ENCODE assay signal across 18 cellular contexts in the genomic region with DNA sequence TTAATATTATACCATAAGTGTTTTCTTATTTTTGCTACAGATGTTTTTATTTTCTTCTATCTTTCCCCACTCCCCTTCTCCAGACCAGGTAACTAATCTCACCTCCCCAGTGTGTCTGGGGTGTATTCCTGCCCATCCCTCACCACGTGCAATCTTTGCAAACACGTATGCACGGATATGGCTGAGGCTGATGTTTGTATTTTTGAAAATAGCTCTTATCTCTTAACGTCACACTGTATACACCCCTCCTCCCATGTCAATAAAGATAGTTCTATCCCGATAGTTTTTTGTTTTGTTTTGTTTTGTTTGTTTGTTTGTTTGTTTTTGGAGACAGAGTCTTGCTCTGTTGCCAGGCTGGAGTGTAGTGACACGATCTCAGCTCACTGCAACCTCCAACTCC.
"Had no signal": no experiment of that assay in that cellular context is flagged by ENCODE, and none has a peak within 500 bp of the region (broad histone marks: within the 10 kb centered on the region; RNA-seq: fewer than 3 reads in every experiment).

No MANE protein-coding gene starts in this region.

- H3K27me3 ChIP-seq: brain microvascular endothelial cell had no signal

- DNase-seq: activated B cell treated with CpG ODN at 0.5 μM for 24 hours; activated CD4-positive, alpha-beta T cell treated with anti-CD3 and anti-CD28 coated beads for 48 hours; activated CD4-positive, alpha-beta T cell treated with anti-CD3 and anti-CD28 coated beads, Interleukin-2, amount 50 U/mL, for 1 hour; activated CD4-positive, alpha-beta T cell treated with anti-CD3 and anti-CD28 coated beads, Interleukin-2, amount 50 U/mL, for 48 hours; activated CD8-positive, alpha-beta memory T cell treated with anti-CD3 and anti-CD28 coated beads for 24 hours; activated CD8-positive, alpha-beta T cell treated with anti-CD3 and anti-CD28 coated beads for 36 hours; activated effector memory CD4-positive, alpha-beta T cell treated with Interleukin-2 at 50 U/mL for 16 hours; activated gamma-delta T cell treated with Interleukin-2 at 50 U/mL for 16 hours; activated naive CD4-positive, alpha-beta T cell treated with anti-CD3 and anti-CD28 coated beads, Interleukin-2, amount 50 U/mL, for 16 hours; activated naive CD4-positive, alpha-beta T cell treated with Interleukin-2 at 50 U/mL for 16 hours; activated T-cell treated with anti-CD3 and anti-CD28 coated beads, Interleukin-2, amount 50 U/mL, for 4 hours; anterior cingulate cortex; brain microvascular endothelial cell; caudate nucleus; cortex of kidney; effector CD8-positive, alpha-beta T cell; head of caudate nucleus; WERI-Rb-1 had no signal

- H3K27ac ChIP-seq: brain microvascular endothelial cell, WERI-Rb-1 had no signal

- H3K36me3 ChIP-seq: brain microvascular endothelial cell, WERI-Rb-1 had no signal
